ENCODE assay signal across 23 cellular contexts in the genomic region with DNA sequence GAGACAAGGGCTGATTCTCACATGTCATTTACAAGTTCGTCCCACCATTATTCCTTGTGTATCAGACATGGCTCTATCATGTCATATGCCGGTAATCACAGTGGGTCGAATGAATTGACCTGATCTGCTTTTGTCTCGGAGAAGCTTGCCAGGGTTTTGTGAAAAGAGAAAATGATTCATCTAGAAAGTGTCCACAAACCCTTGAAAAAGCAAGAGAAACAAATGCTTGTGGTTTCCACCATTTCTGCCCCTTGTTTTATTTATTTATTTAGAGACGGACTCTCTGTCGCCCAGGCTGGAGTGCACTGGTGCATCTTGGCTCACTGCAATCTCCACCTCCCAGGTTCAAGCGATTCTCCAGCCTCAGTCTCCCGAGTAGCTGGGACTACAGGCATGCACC.
DNase-seq lines count a peak whose midpoint lies in the region; ATAC-seq, FAIRE-seq and TF ChIP-seq lines count a peak whose summit lies in the region.
"Had no signal": no experiment of that assay in that cellular context is flagged by ENCODE, and none has a peak within 500 bp of the region (broad histone marks: within the 10 kb centered on the region; RNA-seq: fewer than 3 reads in every experiment).

No MANE protein-coding gene starts in this region.

- H3K4me3 ChIP-seq in GM12865 (ENCODE audit: low read depth, low read length) (no peak overlapping the region), astrocyte (ENCODE audit: insufficient read depth, low read depth, low read length) (no peak overlapping the region), foreskin fibroblast (ENCODE audit: low read depth in 1 of 2, low read length in 2 of 2) (no peak overlapping the region)

- no peak overlapping the region for H3K9ac ChIP-seq in astrocyte (ENCODE audit: low read length)

- H3K4me3 Mint-ChIP-seq in astrocyte (ENCODE audit: unreplicated experiment) = no peak overlapping the region
- H3K4me3 Mint-ChIP-seq: effector memory CD8-positive, alpha-beta T cell; stimulated activated memory B cell treated with anti-CD40 and anti-IgM and Interleukin-4, amounts not matched to agents 10 μg/mL and 1 μg/mL and 100 μg/mL, for 72 hours had no signal

- H3K27me3 Mint-ChIP-seq in astrocyte (ENCODE audit: low read depth, unreplicated experiment) = no peaks in the 10 kb centered on the region

- no peaks in the 10 kb centered on the region for H3K79me2 ChIP-seq in astrocyte (ENCODE audit: insufficient read depth, low read length)

- peaks cover 13% of the 10 kb centered on the region for H3K4me1 Mint-ChIP-seq in astrocyte (ENCODE audit: low read depth, unreplicated experiment)
- H3K4me1 Mint-ChIP-seq: stimulated activated memory B cell treated with anti-CD40 and anti-IgM and Interleukin-4, amounts not matched to agents 10 μg/mL and 1 μg/mL and 100 μg/mL, for 72 hours had no signal

- no peaks in the 10 kb centered on the region for H3K36me3 ChIP-seq in astrocyte (ENCODE audit: insufficient read depth, low read length)

- no peaks in the 10 kb centered on the region for H4K20me1 ChIP-seq in astrocyte (ENCODE audit: insufficient read depth, low read length)

- H3K4me1 ChIP-seq in astrocyte (ENCODE audit: insufficient read depth, low read length) = peaks cover 4% of the 10 kb centered on the region
- H3K4me1 ChIP-seq: Caco-2 had no signal

- TF ChIP-seq CTCF in GM12865 (IDR thresholded peaks at IDR 0.05; ENCODE audit: insufficient read depth, low read depth, low read length, missing control alignments) (no peak), astrocyte (IDR thresholded peaks at IDR 0.05; ENCODE audit: insufficient read depth, low read depth, low read length) (no peak), foreskin fibroblast (IDR thresholded peaks at IDR 0.05; ENCODE audit: low read depth, low read length) (no peak)

- H3K9me3 ChIP-seq in astrocyte (ENCODE audit: insufficient read depth, low read depth, low read length) = no peaks in the 10 kb centered on the region
- H3K9me3 ChIP-seq: Caco-2 had no signal

- no peak for ATAC-seq in HG03095 (IDR thresholded peaks at IDR 0.05; ENCODE audit: unreplicated experiment)
- ATAC-seq: effector memory CD8-positive, alpha-beta T cell; stimulated activated memory B cell treated with anti-CD40 and anti-IgM and Interleukin-4, amounts not matched to agents 10 μg/mL and 1 μg/mL and 100 μg/mL, for 72 hours had no signal

- no peaks in the 10 kb centered on the region for H3K9me3 Mint-ChIP-seq in astrocyte (ENCODE audit: unreplicated experiment)
- H3K9me3 Mint-ChIP-seq: effector memory CD8-positive, alpha-beta T cell; stimulated activated memory B cell treated with anti-CD40 and anti-IgM and Interleukin-4, amounts not matched to agents 10 μg/mL and 1 μg/mL and 100 μg/mL, for 72 hours had no signal

- no peak overlapping the region for H2AFZ ChIP-seq in astrocyte (ENCODE audit: low read depth, low read length)

- no peaks in the 10 kb centered on the region for H3K36me3 Mint-ChIP-seq in astrocyte (ENCODE audit: low read depth, unreplicated experiment)
- H3K36me3 Mint-ChIP-seq: stimulated activated memory B cell treated with anti-CD40 and anti-IgM and Interleukin-4, amounts not matched to agents 10 μg/mL and 1 μg/mL and 100 μg/mL, for 72 hours had no signal

- H3K27ac ChIP-seq in astrocyte (ENCODE audit: low read depth, low read length) = no peak overlapping the region

- H3K27me3 ChIP-seq in astrocyte (ENCODE audit: insufficient read depth, low read length) = peaks cover 14% of the 10 kb centered on the region

- DNase-seq in A172 (ENCODE audit: low spot score) (peak; percentile 58), GM12865 (ENCODE audit: low read depth) (peak; percentile 39), astrocyte (ENCODE audit: low read depth) (peak; percentile 83), foreskin fibroblast (peak; percentile 5 to 8), NCI-H226 (no peak), T-helper 2 cell (no peak), HPDE6-E6E7 (ENCODE audit: extremely low spot score) (no peak)
- DNase-seq: 8988T; activated CD4-positive, alpha-beta T cell treated with anti-CD3 and anti-CD28 coated beads for 4 hours; activated naive CD4-positive, alpha-beta T cell; Caco-2; caudate nucleus; effector memory CD8-positive, alpha-beta T cell; GF-D8; KG1; NCI-H1436; NCI-H345; Right ventricle myocardium superior; trophoblast cell had no signal

- H3K4me2 ChIP-seq in astrocyte (ENCODE audit: low read length) = peak overlapping the region; percentile 52

- H3K27ac Mint-ChIP-seq in astrocyte (ENCODE audit: unreplicated experiment) = peak overlapping the region; percentile 16
- H3K27ac Mint-ChIP-seq: effector memory CD8-positive, alpha-beta T cell; stimulated activated memory B cell treated with anti-CD40 and anti-IgM and Interleukin-4, amounts not matched to agents 10 μg/mL and 1 μg/mL and 100 μg/mL, for 72 hours had no signal

- FAIRE-seq in astrocyte (lab: Jason Lieb, UNC) = peak; percentile 97
- FAIRE-seq: GM19239, keratinocyte had no signal

Comparison
In these comparisons a context has a peak if more than half of its experiments do, and no peak if none do; other contexts are left out.
1. DNase-seq: peak in A172 (single experiment), GM12865 (single experiment), astrocyte (single experiment) and foreskin fibroblast (2 of 2); none in NCI-H226 (single experiment), T-helper 2 cell (0 of 5) and HPDE6-E6E7 (single experiment).